Comparison of ENCODE assay signal across 1 cellular context in the genomic region with DNA sequence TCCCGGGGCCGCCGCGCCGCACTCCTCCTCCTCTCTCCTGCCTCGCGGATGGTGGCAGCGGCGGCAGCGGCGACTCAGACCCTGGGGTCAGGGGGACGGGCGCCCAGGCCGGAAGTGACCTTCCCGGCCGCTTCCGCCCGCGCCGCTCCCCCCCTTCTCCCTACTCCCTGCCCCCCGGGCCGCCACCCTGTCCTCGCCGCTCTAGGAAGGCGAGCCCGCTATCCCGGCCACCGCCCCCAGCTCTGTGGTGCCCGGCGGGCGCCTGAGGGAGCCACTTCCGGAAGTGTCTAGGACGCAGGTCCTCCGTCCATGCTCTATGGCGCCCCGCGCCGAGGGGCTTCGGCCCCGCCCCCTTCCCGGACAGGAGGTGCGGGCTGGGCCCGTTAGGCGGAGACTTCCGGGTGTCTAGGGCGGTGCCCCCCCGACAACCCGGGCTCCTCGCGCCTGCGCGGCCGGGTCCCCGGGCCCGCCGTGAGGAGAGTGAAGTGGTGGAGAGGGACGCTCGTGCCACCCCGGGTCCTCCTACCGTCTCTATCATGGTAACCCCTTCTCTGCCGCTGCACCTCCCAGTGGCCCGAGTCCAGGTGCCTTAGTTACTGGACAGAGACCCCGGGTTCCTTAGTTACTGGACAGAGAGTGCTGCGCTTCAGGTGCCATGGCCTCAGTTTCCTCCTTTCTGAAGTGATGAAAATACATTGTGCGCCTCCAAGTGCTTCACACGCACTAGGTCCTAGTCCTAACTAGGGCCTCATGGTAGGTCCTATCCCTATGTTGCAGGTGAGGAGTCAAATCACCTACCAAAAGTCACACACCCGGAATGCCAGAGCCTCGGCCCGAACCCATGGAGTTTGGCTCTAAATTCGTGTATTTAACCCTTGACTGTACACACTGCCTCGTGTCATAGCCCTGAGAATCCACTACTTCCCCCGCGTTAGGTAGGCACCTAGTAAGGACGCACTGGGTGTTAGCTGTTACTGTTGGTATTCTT.
A peak's percentile ranks its signal among the peaks of the same experiment; 100 is the strongest.
TF ChIP-seq lines count a peak whose summit lies in the region.

A gene (minus strand): TSS at position 116 of the 988 bp plus-strand sequence. CDS start 18,078 bp downstream, outside the sequence.

TF ChIP-seq in K562, 482 proteins besides CTCF, POLR2A, EP300 and RAD21 (continued from another document and continues in another):
- TF ChIP-seq, protein P1, sequence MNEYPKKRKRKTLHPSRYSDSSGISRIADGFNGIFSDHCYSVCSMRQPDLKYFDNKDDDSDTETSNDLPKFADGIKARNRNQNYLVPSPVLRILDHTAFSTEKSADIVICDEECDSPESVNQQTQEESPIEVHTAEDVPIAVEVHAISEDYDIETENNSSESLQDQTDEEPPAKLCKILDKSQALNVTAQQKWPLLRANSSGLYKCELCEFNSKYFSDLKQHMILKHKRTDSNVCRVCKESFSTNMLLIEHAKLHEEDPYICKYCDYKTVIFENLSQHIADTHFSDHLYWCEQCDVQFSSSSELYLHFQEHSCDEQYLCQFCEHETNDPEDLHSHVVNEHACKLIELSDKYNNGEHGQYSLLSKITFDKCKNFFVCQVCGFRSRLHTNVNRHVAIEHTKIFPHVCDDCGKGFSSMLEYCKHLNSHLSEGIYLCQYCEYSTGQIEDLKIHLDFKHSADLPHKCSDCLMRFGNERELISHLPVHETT (CRISPR knock-in tag; conservative IDR thresholded peaks at IDR 0.05 in 1 of 2, IDR thresholded peaks at IDR 0.05 in 1 of 2), result peak in 1 of 2 experiments; percentile 99; a peak in 2 of 4 replicates
- no peak for TF ChIP-seq ATF1 (CRISPR knock-in tag; IDR thresholded peaks at IDR 0.05)
- TF ChIP-seq ATF1 (tag; IDR thresholded peaks at IDR 0.05), result peak; percentile 68
- peak; percentile 91 for TF ChIP-seq CXXC5 (CRISPR knock-in tag; IDR thresholded peaks at IDR 0.05)
- no peak for TF ChIP-seq SMARCE1 (IDR thresholded peaks at IDR 0.05)
- peak; percentile 60; the same call in 1 of the 2 replicates for TF ChIP-seq PML (IDR thresholded peaks at IDR 0.05; ENCODE audit: low read length)
- TF ChIP-seq, protein P2, sequence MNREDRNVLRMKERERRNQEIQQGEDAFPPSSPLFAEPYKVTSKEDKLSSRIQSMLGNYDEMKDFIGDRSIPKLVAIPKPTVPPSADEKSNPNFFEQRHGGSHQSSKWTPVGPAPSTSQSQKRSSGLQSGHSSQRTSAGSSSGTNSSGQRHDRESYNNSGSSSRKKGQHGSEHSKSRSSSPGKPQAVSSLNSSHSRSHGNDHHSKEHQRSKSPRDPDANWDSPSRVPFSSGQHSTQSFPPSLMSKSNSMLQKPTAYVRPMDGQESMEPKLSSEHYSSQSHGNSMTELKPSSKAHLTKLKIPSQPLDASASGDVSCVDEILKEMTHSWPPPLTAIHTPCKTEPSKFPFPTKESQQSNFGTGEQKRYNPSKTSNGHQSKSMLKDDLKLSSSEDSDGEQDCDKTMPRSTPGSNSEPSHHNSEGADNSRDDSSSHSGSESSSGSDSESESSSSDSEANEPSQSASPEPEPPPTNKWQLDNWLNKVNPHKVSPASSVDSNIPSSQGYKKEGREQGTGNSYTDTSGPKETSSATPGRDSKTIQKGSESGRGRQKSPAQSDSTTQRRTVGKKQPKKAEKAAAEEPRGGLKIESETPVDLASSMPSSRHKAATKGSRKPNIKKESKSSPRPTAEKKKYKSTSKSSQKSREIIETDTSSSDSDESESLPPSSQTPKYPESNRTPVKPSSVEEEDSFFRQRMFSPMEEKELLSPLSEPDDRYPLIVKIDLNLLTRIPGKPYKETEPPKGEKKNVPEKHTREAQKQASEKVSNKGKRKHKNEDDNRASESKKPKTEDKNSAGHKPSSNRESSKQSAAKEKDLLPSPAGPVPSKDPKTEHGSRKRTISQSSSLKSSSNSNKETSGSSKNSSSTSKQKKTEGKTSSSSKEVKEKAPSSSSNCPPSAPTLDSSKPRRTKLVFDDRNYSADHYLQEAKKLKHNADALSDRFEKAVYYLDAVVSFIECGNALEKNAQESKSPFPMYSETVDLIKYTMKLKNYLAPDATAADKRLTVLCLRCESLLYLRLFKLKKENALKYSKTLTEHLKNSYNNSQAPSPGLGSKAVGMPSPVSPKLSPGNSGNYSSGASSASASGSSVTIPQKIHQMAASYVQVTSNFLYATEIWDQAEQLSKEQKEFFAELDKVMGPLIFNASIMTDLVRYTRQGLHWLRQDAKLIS (CRISPR knock-in tag; IDR thresholded peaks at IDR 0.05), result no peak; the same call in 1 of the 2 replicates
- peak; percentile 68 for TF ChIP-seq CREM (IDR thresholded peaks at IDR 0.05; ENCODE audit: low read depth)
- 0 out of 2 replicates have a peak, but pooled peaks have one; percentile 47 for TF ChIP-seq TARDBP (IDR thresholded peaks at IDR 0.05)
- TF ChIP-seq ZNF174 (CRISPR knock-in tag; IDR thresholded peaks at IDR 0.05), result no peak
- 0 out of 2 replicates have a peak, but pooled peaks have one; percentile 66 for TF ChIP-seq ZZZ3 (IDR thresholded peaks at IDR 0.05)
- TF ChIP-seq, protein P3, sequence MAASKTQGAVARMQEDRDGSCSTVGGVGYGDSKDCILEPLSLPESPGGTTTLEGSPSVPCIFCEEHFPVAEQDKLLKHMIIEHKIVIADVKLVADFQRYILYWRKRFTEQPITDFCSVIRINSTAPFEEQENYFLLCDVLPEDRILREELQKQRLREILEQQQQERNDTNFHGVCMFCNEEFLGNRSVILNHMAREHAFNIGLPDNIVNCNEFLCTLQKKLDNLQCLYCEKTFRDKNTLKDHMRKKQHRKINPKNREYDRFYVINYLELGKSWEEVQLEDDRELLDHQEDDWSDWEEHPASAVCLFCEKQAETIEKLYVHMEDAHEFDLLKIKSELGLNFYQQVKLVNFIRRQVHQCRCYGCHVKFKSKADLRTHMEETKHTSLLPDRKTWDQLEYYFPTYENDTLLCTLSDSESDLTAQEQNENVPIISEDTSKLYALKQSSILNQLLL (CRISPR knock-in tag; IDR thresholded peaks at IDR 0.05; ENCODE audit: borderline replicate concordance), result no peak
- TF ChIP-seq MTF1 (CRISPR knock-in tag; IDR thresholded peaks at IDR 0.05; ENCODE audit: borderline replicate concordance), result no peak
- TF ChIP-seq, protein P4, sequence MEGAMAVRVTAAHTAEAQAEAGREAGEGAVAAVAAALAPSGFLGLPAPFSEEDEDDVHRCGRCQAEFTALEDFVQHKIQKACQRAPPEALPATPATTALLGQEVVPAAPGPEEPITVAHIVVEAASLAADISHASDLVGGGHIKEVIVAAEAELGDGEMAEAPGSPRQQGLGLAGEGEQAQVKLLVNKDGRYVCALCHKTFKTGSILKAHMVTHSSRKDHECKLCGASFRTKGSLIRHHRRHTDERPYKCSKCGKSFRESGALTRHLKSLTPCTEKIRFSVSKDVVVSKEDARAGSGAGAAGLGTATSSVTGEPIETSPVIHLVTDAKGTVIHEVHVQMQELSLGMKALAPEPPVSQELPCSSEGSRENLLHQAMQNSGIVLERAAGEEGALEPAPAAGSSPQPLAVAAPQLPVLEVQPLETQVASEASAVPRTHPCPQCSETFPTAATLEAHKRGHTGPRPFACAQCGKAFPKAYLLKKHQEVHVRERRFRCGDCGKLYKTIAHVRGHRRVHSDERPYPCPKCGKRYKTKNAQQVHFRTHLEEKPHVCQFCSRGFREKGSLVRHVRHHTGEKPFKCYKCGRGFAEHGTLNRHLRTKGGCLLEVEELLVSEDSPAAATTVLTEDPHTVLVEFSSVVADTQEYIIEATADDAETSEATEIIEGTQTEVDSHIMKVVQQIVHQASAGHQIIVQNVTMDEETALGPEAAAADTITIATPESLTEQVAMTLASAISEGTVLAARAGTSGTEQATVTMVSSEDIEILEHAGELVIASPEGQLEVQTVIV (CRISPR knock-in tag; IDR thresholded peaks at IDR 0.05; ENCODE audit: borderline replicate concordance), result no peak
- TF ChIP-seq DPF2 (IDR thresholded peaks at IDR 0.05), result 0 out of 2 replicates have a peak, but pooled peaks have one; percentile 29
- TF ChIP-seq TBP (optimal IDR thresholded peaks at IDR 0.05; ENCODE audit: low read depth, low read length), result peak; percentile 44
- no peak for TF ChIP-seq ZNF253 (CRISPR knock-in tag; conservative IDR thresholded peaks at IDR 0.05)
- no peak for TF ChIP-seq SMARCA5 (IDR thresholded peaks at IDR 0.05)
- TF ChIP-seq, protein P5, sequence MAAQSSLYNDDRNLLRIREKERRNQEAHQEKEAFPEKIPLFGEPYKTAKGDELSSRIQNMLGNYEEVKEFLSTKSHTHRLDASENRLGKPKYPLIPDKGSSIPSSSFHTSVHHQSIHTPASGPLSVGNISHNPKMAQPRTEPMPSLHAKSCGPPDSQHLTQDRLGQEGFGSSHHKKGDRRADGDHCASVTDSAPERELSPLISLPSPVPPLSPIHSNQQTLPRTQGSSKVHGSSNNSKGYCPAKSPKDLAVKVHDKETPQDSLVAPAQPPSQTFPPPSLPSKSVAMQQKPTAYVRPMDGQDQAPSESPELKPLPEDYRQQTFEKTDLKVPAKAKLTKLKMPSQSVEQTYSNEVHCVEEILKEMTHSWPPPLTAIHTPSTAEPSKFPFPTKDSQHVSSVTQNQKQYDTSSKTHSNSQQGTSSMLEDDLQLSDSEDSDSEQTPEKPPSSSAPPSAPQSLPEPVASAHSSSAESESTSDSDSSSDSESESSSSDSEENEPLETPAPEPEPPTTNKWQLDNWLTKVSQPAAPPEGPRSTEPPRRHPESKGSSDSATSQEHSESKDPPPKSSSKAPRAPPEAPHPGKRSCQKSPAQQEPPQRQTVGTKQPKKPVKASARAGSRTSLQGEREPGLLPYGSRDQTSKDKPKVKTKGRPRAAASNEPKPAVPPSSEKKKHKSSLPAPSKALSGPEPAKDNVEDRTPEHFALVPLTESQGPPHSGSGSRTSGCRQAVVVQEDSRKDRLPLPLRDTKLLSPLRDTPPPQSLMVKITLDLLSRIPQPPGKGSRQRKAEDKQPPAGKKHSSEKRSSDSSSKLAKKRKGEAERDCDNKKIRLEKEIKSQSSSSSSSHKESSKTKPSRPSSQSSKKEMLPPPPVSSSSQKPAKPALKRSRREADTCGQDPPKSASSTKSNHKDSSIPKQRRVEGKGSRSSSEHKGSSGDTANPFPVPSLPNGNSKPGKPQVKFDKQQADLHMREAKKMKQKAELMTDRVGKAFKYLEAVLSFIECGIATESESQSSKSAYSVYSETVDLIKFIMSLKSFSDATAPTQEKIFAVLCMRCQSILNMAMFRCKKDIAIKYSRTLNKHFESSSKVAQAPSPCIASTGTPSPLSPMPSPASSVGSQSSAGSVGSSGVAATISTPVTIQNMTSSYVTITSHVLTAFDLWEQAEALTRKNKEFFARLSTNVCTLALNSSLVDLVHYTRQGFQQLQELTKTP (IDR thresholded peaks at IDR 0.05; ENCODE audit: low read depth in 1 of 2, partially characterized antibody in 2 of 2), result peak; percentile 54 to 61
- TF ChIP-seq MYNN (IDR thresholded peaks at IDR 0.05), result 0 out of 2 replicates have a peak, but pooled peaks have one; percentile 18
- no peak for TF ChIP-seq MYNN (CRISPR knock-in tag; IDR thresholded peaks at IDR 0.05)
- TF ChIP-seq PCBP1 (IDR thresholded peaks at IDR 0.05; ENCODE audit: low read depth, low read length, poor library complexity, severe bottlenecking), result peak; percentile 41
- TF ChIP-seq ZFPM2 (CRISPR knock-in tag; IDR thresholded peaks at IDR 0.05), result no peak
- TF ChIP-seq MEIS2 (IDR thresholded peaks at IDR 0.05; ENCODE audit: partially characterized antibody), result peak; percentile 84
- TF ChIP-seq E2F3 (CRISPR knock-in tag; IDR thresholded peaks at IDR 0.05), result no peak
- no peak for TF ChIP-seq OTX1 (CRISPR knock-in tag; IDR thresholded peaks at IDR 0.05)
- TF ChIP-seq CEBPB (tag; IDR thresholded peaks at IDR 0.05), result no peak
- no peak for TF ChIP-seq ASH1L (IDR thresholded peaks at IDR 0.05; ENCODE audit: borderline replicate concordance, low read depth, partially characterized antibody)
- peak; percentile 93 for TF ChIP-seq ETV5 (CRISPR knock-in tag; IDR thresholded peaks at IDR 0.05; ENCODE audit: low read depth)
- no peak for TF ChIP-seq MTA2 (IDR thresholded peaks at IDR 0.05; ENCODE audit: low read depth)
- TF ChIP-seq MCM2 (IDR thresholded peaks at IDR 0.05; ENCODE audit: low read depth), result no peak
- TF ChIP-seq MTA3 (IDR thresholded peaks at IDR 0.05; ENCODE audit: borderline replicate concordance), result peak; percentile 76; the same call in 1 of the 2 replicates
- peak; percentile 97 for TF ChIP-seq SP2 (IDR thresholded peaks at IDR 0.05; ENCODE audit: extremely low read depth, low read depth, low read length, poor library complexity, severe bottlenecking)
- no peak for TF ChIP-seq MCM3 (IDR thresholded peaks at IDR 0.05)
- peak; percentile 80 for TF ChIP-seq EP400 (IDR thresholded peaks at IDR 0.05)
- no peak for TF ChIP-seq KDM1A (IDR thresholded peaks at IDR 0.05)
- TF ChIP-seq CBX8 (IDR thresholded peaks at IDR 0.05; ENCODE audit: borderline replicate concordance, extremely low read depth, low read depth, low read length, poor library complexity, severe bottlenecking), result no peak
- TF ChIP-seq ZNF324 (CRISPR knock-in tag; IDR thresholded peaks at IDR 0.05), result no peak
- TF ChIP-seq FOXK2 (conservative IDR thresholded peaks at IDR 0.05 in 1 of 2, IDR thresholded peaks at IDR 0.05 in 1 of 2; ENCODE audit: low read depth in 2 of 2), result peak in 1 of 2 experiments; percentile 57; a peak in 1 of 4 replicates
- TF ChIP-seq, protein P6, sequence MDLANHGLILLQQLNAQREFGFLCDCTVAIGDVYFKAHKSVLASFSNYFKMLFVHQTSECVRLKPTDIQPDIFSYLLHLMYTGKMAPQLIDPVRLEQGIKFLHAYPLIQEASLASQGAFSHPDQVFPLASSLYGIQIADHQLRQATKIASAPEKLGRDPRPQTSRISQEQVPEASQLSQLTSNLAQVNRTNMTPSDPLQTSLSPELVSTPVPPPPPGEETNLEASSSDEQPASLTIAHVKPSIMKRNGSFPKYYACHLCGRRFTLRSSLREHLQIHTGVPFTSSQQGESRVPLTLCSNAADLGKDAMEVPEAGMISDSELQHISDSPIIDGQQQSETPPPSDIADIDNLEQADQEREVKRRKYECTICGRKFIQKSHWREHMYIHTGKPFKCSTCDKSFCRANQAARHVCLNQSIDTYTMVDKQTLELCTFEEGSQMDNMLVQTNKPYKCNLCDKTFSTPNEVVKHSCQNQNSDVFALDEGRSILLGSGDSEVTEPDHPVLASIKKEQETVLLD (IDR thresholded peaks at IDR 0.05), result peak; percentile 84
- peak; percentile 63; the same call in 1 of the 2 replicates for TF ChIP-seq C11orf30 (IDR thresholded peaks at IDR 0.05; ENCODE audit: low read depth)
- no peak for TF ChIP-seq EHMT2 (IDR thresholded peaks at IDR 0.05)
- TF ChIP-seq ZFX (CRISPR knock-in tag; IDR thresholded peaks at IDR 0.05), result peak; percentile 70
- no peak for TF ChIP-seq HMG20A (CRISPR knock-in tag; conservative IDR thresholded peaks at IDR 0.05)
- TF ChIP-seq SRSF7 (optimal IDR thresholded peaks at IDR 0.05; ENCODE audit: low read depth, low read length), result no peak
- peak; percentile 74 for TF ChIP-seq RB1 (IDR thresholded peaks at IDR 0.05; ENCODE audit: low read depth)
- TF ChIP-seq PTBP1 (IDR thresholded peaks at IDR 0.05; ENCODE audit: low read depth, low read length), result no peak
- TF ChIP-seq GATAD2B (IDR thresholded peaks at IDR 0.05; ENCODE audit: borderline replicate concordance), result no peak
- TF ChIP-seq, protein P7, sequence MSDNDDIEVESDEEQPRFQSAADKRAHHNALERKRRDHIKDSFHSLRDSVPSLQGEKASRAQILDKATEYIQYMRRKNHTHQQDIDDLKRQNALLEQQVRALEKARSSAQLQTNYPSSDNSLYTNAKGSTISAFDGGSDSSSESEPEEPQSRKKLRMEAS (CRISPR knock-in tag; IDR thresholded peaks at IDR 0.05), result peak; percentile 71
- no peak; a peak in 1 of 4 replicates for TF ChIP-seq SIX5 (IDR thresholded peaks at IDR 0.05; ENCODE audit: borderline replicate concordance in 1 of 2, insufficient read depth in 1 of 2, low read depth in 1 of 2, low read length in 2 of 2)
